In the genomic region with DNA sequence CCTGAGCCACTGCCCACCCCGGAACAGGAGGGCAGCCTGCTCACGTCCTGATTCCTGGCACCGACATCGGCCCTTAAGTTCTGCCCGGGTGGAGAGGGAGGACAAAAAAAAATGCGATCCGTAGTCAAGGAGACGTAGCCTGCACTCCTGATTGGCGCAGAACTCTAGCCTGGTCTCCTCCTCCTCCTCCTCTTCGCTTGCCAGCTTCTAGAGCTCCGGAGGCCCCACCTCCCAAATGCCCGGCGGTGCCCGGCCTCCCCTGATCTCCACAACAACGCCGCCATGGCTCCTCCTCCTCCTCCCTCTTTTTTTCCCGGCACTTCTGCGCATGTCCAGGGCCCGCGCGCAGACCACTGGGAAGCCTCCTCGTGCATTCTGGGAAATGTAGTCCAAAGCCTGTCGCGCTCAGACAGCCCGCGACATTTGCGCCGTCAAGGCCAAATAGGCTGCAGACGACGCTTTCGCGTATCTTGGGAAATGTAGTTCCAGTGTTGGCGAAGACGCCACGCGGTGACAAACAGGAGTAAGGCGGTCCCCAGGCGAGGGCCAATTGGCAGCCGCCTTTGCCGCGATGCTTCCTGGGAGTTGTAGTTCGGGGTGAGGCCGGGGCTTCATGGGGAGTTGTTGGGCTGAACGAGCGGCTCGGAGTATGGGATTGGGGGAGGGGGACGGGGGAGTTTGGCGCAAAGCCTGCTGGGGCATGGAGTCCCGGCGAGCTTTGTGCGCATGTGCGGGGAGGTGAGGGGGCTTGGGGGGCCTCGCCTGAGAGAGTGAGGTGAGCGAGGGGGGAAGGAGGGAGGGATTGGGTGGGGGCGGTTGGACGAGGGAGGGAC, we compare ENCODE assay signal across 8 cellular contexts. TPM values are rescaled to one million over a fixed set of nuclear protein-coding genes. Genes with fewer than 3 reads are reported as not detected.
A peak's percentile ranks its signal among the peaks of the same experiment; 100 is the strongest.
DNase-seq lines count a peak whose midpoint lies in the region; ATAC-seq and TF ChIP-seq lines count a peak whose summit lies in the region.

A gene (plus strand): TSS at position 705 of the 833 bp plus-strand sequence. CDS start 5,625 bp downstream, outside the sequence.

- peak within 1 kb of the TSS; percentile 84 for H3K27ac Mint-ChIP-seq in activated T-helper 1 cell treated with anti-CD3 and anti-CD28 coated beads, Interleukin-12 subunit alpha, Interleukin-12 subunit beta, Interleukin-2, Interleukin-4 antibody, amounts not matched to agents 30 ng/mL and 10 ng/mL and 1 ng/mL, durations not matched to agents 14 hours and 24 hours and 36 hours

- peak in 1 of 4 donors; percentile 49 for TF ChIP-seq POLR2A in esophagus squamous epithelium (IDR thresholded peaks at IDR 0.05)

- H3K27ac ChIP-seq in Karpas-422 (ENCODE audit: low read length) (peak within 1 kb of the TSS; percentile 15; the same call in 1 of the 2 replicates), esophagus squamous epithelium (peak within 1 kb of the TSS; percentile 79 to 93 (median 90))

- H2AFZ ChIP-seq in Karpas-422 (ENCODE audit: low read length), result peak within 1 kb of the TSS; percentile 89

- WGBS in esophagus squamous epithelium, 2 donors, result 0% methylated on average over 13 to 27 of the region's 56 CpGs

- no peaks in the 10 kb centered on the region for H3K27me3 Mint-ChIP-seq in activated T-helper 1 cell treated with anti-CD3 and anti-CD28 coated beads, Interleukin-12 subunit alpha, Interleukin-12 subunit beta, Interleukin-2, Interleukin-4 antibody, amounts not matched to agents 30 ng/mL and 10 ng/mL and 1 ng/mL, durations not matched to agents 14 hours and 24 hours and 36 hours (ENCODE audit: insufficient read depth)

- TF ChIP-seq CTCF in esophagus squamous epithelium (IDR thresholded peaks at IDR 0.05), result peak in 1 of 6 experiments; percentile 13

- H3K4me1 Mint-ChIP-seq in activated T-helper 1 cell treated with anti-CD3 and anti-CD28 coated beads, Interleukin-12 subunit alpha, Interleukin-12 subunit beta, Interleukin-2, Interleukin-4 antibody, amounts not matched to agents 30 ng/mL and 10 ng/mL and 1 ng/mL, durations not matched to agents 14 hours and 24 hours and 36 hours (ENCODE audit: low read depth), result peaks cover 37% of the 10 kb centered on the region

- H3K9me3 ChIP-seq in Karpas-422 (ENCODE audit: low read length), result no peaks in the 10 kb centered on the region
- no peaks in the 10 kb centered on the region for H3K9me3 ChIP-seq in esophagus squamous epithelium

- peak within 1 kb of the TSS; percentile 79 for H3K9ac ChIP-seq in Karpas-422 (ENCODE audit: low read length)

- intact Hi-C loops in activated T-helper 1 cell treated with anti-CD3 and anti-CD28 coated beads, Interleukin-12 subunit alpha, Interleukin-12 subunit beta, Interleukin-2, Interleukin-4 antibody, amounts not matched to agents 30 ng/mL and 10 ng/mL and 1 ng/mL, durations not matched to agents 14 hours and 24 hours and 36 hours (cut with micrococcal nuclease), result loop anchor here (1.0 to 5.0 kb wide), 11 partner anchors 19 to 1676 kb away; a partner anchor contains a TSS
- intact Hi-C loops in esophagus squamous epithelium (cut with DNase I), result no loop called here

- H3K4me3 ChIP-seq in Karpas-422 (ENCODE audit: low read length), result peak within 1 kb of the TSS; percentile 84
- H3K4me3 ChIP-seq in esophagus squamous epithelium, result peak within 1 kb of the TSS; percentile 41 to 73 (median 64)

- DNase-seq in DMS79 treated with DMSO at 0.1 percent for 48 hours (lab: John Stamatoyannopoulos, UW) (peak; percentile 100), Karpas-422 (peak; percentile 100), RPMI7951 (ENCODE audit: low read depth) (peak; percentile 99), esophagus squamous epithelium (lab: John Stamatoyannopoulos, UW) (peak; percentile 100), myocyte (ENCODE audit: low read depth) (peak; percentile 100)
- peak; percentile 99 for DNase-seq in activated T-helper 1 cell treated with anti-CD3 and anti-CD28 coated beads, Interleukin-12 subunit alpha, Interleukin-12 subunit beta, Interleukin-2, Interleukin-4 antibody, amounts not matched to agents 30 ng/mL and 10 ng/mL and 1 ng/mL, durations not matched to agents 14 hours and 24 hours and 36 hours (ENCODE audit: low spot score)
- peak; percentile 93 to 99 for DNase-seq in stimulated activated CD8-positive, alpha-beta memory T cell treated with anti-CD3 and anti-CD28 coated beads, Interleukin-7, amount 100 ng/mL, for 48 hours (ENCODE audit: extremely low read depth in 1 of 2, low read depth in 1 of 2)

- H3K36me3 ChIP-seq in Karpas-422 (ENCODE audit: insufficient read depth, low read length) (no peaks in the 10 kb centered on the region), esophagus squamous epithelium (peaks cover 0 to under 1% (median 0%) of the 10 kb centered on the region in 3 donors)

- peaks cover 43% of the 10 kb centered on the region for H3K79me2 ChIP-seq in Karpas-422 (ENCODE audit: low read length)

- H3K27me3 ChIP-seq in Karpas-422 (ENCODE audit: low read length), result no peaks in the 10 kb centered on the region
- no peaks in the 10 kb centered on the region for H3K27me3 ChIP-seq in esophagus squamous epithelium

- no peaks in the 10 kb centered on the region for H3K9me2 ChIP-seq in Karpas-422 (replicated peaks; ENCODE audit: insufficient read depth, low read length)

- H4K20me1 ChIP-seq in Karpas-422 (ENCODE audit: insufficient read depth, low read depth, low read length), result no peaks in the 10 kb centered on the region; the same call in 1 of the 2 replicates

- peak within 1 kb of the TSS; percentile 82 for H3K4me3 Mint-ChIP-seq in activated T-helper 1 cell treated with anti-CD3 and anti-CD28 coated beads, Interleukin-12 subunit alpha, Interleukin-12 subunit beta, Interleukin-2, Interleukin-4 antibody, amounts not matched to agents 30 ng/mL and 10 ng/mL and 1 ng/mL, durations not matched to agents 14 hours and 24 hours and 36 hours

- peaks cover 2% of the 10 kb centered on the region for H3K36me3 Mint-ChIP-seq in activated T-helper 1 cell treated with anti-CD3 and anti-CD28 coated beads, Interleukin-12 subunit alpha, Interleukin-12 subunit beta, Interleukin-2, Interleukin-4 antibody, amounts not matched to agents 30 ng/mL and 10 ng/mL and 1 ng/mL, durations not matched to agents 14 hours and 24 hours and 36 hours (ENCODE audit: low read depth)

- peak; percentile 85 for ATAC-seq in GM21825 (IDR thresholded peaks at IDR 0.05; ENCODE audit: unreplicated experiment)

- H3K4me1 ChIP-seq in Karpas-422 (ENCODE audit: low read length) (peaks cover 24% of the 10 kb centered on the region), esophagus squamous epithelium (peaks cover 16 to 61% (median 26%) of the 10 kb centered on the region in 3 donors)

- no peaks in the 10 kb centered on the region for H3K9me3 Mint-ChIP-seq in activated T-helper 1 cell treated with anti-CD3 and anti-CD28 coated beads, Interleukin-12 subunit alpha, Interleukin-12 subunit beta, Interleukin-2, Interleukin-4 antibody, amounts not matched to agents 30 ng/mL and 10 ng/mL and 1 ng/mL, durations not matched to agents 14 hours and 24 hours and 36 hours

- peak within 1 kb of the TSS; percentile 90 for H3K4me2 ChIP-seq in Karpas-422 (ENCODE audit: low read depth, low read length, poor library complexity, severe bottlenecking)

RNA-seq across cellular contexts. Expression of the gene that starts here (rescaled TPM):
- total RNA-seq in Karpas-422 (2014; rRNA removed; shearing (Covaris generic); ENCODE audit: low replicate concordance), result 12.5 and 54.0 TPM in 2 replicates
- total RNA-seq in RPMI7951 (2014; rRNA removed; shearing (Covaris generic)), result 5.0 and 8.8 TPM in 2 replicates
- total RNA-seq in activated T-helper 1 cell treated with anti-CD3 and anti-CD28 coated beads, Interleukin-12 subunit alpha, Interleukin-12 subunit beta, Interleukin-2, Interleukin-4 antibody, amounts not matched to agents 30 ng/mL and 10 ng/mL and 1 ng/mL, durations not matched to agents 14 hours and 24 hours and 36 hours, result 33.8 and 36.5 TPM in 2 replicates
- total RNA-seq in esophagus squamous epithelium (10 to 100 TPM; 10.6 to 22.1 (median 15.6) TPM), myocyte (34.8 and 38.0 TPM in 2 replicates)
- 26.8 TPM for polyA plus RNA-seq in myocyte (2012)

Comparison
In these comparisons a context has a peak if more than half of its experiments do, and no peak if none do; other contexts are left out.
1. Peak in every context shown above with its lines: DNase-seq, ATAC-seq, H3K4me3 ChIP-seq and H3K27ac ChIP-seq.